In the genomic region with DNA sequence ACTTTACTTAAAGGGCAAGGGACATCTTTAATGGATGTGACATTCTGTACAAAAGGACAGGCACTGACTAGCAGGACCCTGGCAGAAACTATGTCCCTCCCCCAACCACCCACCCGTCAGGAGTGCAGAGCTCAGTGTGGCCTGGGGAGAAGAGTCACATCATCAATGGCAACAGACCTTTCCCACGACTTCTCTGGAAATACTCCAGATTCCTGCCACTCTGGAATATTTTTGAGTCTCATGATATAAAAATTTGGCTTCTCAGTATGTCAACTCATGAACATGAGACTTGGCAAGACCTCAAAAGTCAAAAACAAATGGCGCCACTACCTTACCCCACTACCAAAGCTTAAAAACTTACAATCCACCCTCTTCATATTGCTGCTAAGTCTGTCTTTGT, we compare ENCODE assay signal across 25 cellular contexts.
"Had no signal": no experiment of that assay in that cellular context is flagged by ENCODE, and none has a peak within 500 bp of the region (broad histone marks: within the 10 kb centered on the region; RNA-seq: fewer than 3 reads in every experiment).

No MANE protein-coding gene starts in this region.

- ATAC-seq: activated CD8-positive, alpha-beta memory T cell treated with anti-CD3 and anti-CD28 coated beads, Interleukin-2, amount 10 ng/mL, durations not matched to agents 7 days and 5 days; activated CD8-positive, alpha-beta T cell treated with anti-CD3 and anti-CD28 coated beads, Interleukin-2, amount 10 ng/mL, durations not matched to agents 7 days and 5 days; T-helper 17 cell; WTC11 had no signal

- H3K4me3 Mint-ChIP-seq: activated CD8-positive, alpha-beta memory T cell treated with anti-CD3 and anti-CD28 coated beads, Interleukin-2, amount 10 ng/mL, durations not matched to agents 7 days and 5 days; activated CD8-positive, alpha-beta T cell treated with anti-CD3 and anti-CD28 coated beads, Interleukin-2, amount 10 ng/mL, durations not matched to agents 7 days and 5 days; activated naive CD4-positive, alpha-beta T cell treated with anti-CD3 and anti-CD28 coated beads, Interleukin-2, amount 10 ng/mL, durations not matched to agents 7 days and 5 days; activated naive CD8-positive, alpha-beta T cell treated with anti-CD3 and anti-CD28 coated beads for 36 hours; T-helper 17 cell; WTC11 had no signal

- H3K9me3 Mint-ChIP-seq: activated naive CD4-positive, alpha-beta T cell treated with anti-CD3 and anti-CD28 coated beads, Interleukin-2, amount 10 ng/mL, durations not matched to agents 7 days and 5 days; activated naive CD8-positive, alpha-beta T cell treated with anti-CD3 and anti-CD28 coated beads for 36 hours; activated T-helper 2 cell treated with anti-CD3 and anti-CD28 coated beads, Interferon-gamma antibody, Interleukin-2, Interleukin-4, amounts not matched to agents 10 μg/mL and 5 μg/mL and 100 μg/mL, durations not matched to agents 14 hours and 24 hours and 36 hours; WTC11 had no signal

- DNase-seq: activated CD4-positive, alpha-beta T cell treated with anti-CD3 and anti-CD28 coated beads for 48 hours; activated CD4-positive, alpha-beta T cell treated with anti-CD3 and anti-CD28 coated beads, Interleukin-2, amount 50 U/mL, for 4 hours; activated CD4-positive, CD25-positive, alpha-beta regulatory T cell treated with anti-CD3 and anti-CD28 coated beads, Interleukin-2, amount 50 U/mL, for 72 hours; activated CD8-positive, alpha-beta memory T cell treated with anti-CD3 and anti-CD28 coated beads, Interleukin-2, amount 10 ng/mL, durations not matched to agents 7 days and 5 days; activated CD8-positive, alpha-beta T cell treated with anti-CD3 and anti-CD28 coated beads, Interleukin-2, amount 10 ng/mL, durations not matched to agents 7 days and 5 days; activated gamma-delta T cell treated with Interleukin-2 at 50 U/mL for 16 hours; activated naive CD4-positive, alpha-beta T cell treated with anti-CD3 and anti-CD28 coated beads, Interleukin-2, amount 10 ng/mL, durations not matched to agents 7 days and 5 days; activated naive CD8-positive, alpha-beta T cell treated with anti-CD3 and anti-CD28 coated beads for 36 hours; activated T-cell treated with anti-CD3 and anti-CD28 coated beads, Interleukin-2, amount 50 U/mL, for 48 hours; brain microvascular endothelial cell; MG63; MV-4-11; NCI-H1092 treated with DMSO at 0.1 percent for 48 hours; NCI-H1417 treated with DMSO at 0.1 percent for 48 hours; NCI-H1694; NCI-H2029 treated with DMSO at 0.1 percent for 48 hours; NCI-H524; Peyer's patch; SHP77; T-helper 17 cell; T-helper 9 cell had no signal

- H3K4me3 ChIP-seq: cardiac muscle cell, MG63, Peyer's patch, SJSA1 had no signal

- H3K27ac Mint-ChIP-seq: activated CD8-positive, alpha-beta memory T cell treated with anti-CD3 and anti-CD28 coated beads, Interleukin-2, amount 10 ng/mL, durations not matched to agents 7 days and 5 days; activated CD8-positive, alpha-beta T cell treated with anti-CD3 and anti-CD28 coated beads, Interleukin-2, amount 10 ng/mL, durations not matched to agents 7 days and 5 days; activated naive CD4-positive, alpha-beta T cell treated with anti-CD3 and anti-CD28 coated beads, Interleukin-2, amount 10 ng/mL, durations not matched to agents 7 days and 5 days; activated T-helper 2 cell treated with anti-CD3 and anti-CD28 coated beads, Interferon-gamma antibody, Interleukin-2, Interleukin-4, amounts not matched to agents 10 μg/mL and 5 μg/mL and 100 μg/mL, durations not matched to agents 14 hours and 24 hours and 36 hours; T-helper 17 cell; WTC11 had no signal

- H3K27me3 Mint-ChIP-seq: activated CD8-positive, alpha-beta memory T cell treated with anti-CD3 and anti-CD28 coated beads, Interleukin-2, amount 10 ng/mL, durations not matched to agents 7 days and 5 days; activated naive CD4-positive, alpha-beta T cell treated with anti-CD3 and anti-CD28 coated beads, Interleukin-2, amount 10 ng/mL, durations not matched to agents 7 days and 5 days; activated naive CD8-positive, alpha-beta T cell treated with anti-CD3 and anti-CD28 coated beads for 36 hours; T-helper 17 cell had no signal

- H3K36me3 Mint-ChIP-seq: WTC11 had no signal
